ENCODE assay signal across 18 cellular contexts in the genomic region with DNA sequence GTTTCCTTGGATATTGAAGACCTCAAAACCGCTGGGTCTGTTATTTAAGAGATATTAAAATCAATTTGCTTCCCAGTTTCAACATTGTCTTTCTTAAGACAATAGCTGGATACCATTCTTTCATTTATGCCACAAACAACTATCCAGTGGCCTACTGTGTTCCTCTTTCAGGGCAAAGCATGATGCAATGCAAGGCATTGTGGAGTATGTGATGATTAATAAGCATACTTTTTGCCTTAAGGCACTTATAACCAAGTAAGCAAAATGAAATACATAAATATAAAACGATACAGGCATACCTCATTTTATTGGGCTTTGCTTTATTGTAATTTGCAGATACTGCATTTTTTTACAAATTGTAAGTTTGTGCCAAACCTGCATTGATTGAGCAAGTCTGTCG. TPM values are rescaled to one million over a fixed set of nuclear protein-coding genes. Genes with fewer than 3 reads are reported as not detected.
DNase-seq lines count a peak whose midpoint lies in the region; ATAC-seq and TF ChIP-seq lines count a peak whose summit lies in the region.
"Had no signal": no experiment of that assay in that cellular context is flagged by ENCODE, and none has a peak within 500 bp of the region (broad histone marks: within the 10 kb centered on the region; RNA-seq: fewer than 3 reads in every experiment).

No MANE protein-coding gene starts in this region.

- no peak overlapping the region for H3K18ac ChIP-seq in IMR-90 (ENCODE audit: low read depth, low read length)

- no peaks in the 10 kb centered on the region for H3K27me3 ChIP-seq in IMR-90 (ENCODE audit: control insufficient read depth, insufficient read depth, low read length)
- no peaks in the 10 kb centered on the region for H3K27me3 ChIP-seq in effector memory CD4-positive, alpha-beta T cell (replicated peaks; ENCODE audit: control insufficient read depth, insufficient read depth, low read length, poor library complexity, severe bottlenecking)
- H3K27me3 ChIP-seq: gastrocnemius medialis, left lung, vagina had no signal

- peaks cover 19 to 42% of the 10 kb centered on the region in 2 experiments; a peak in 3 of 4 replicates for H3K79me1 ChIP-seq in IMR-90 (ENCODE audit: low read depth in 1 of 2, low read length in 2 of 2)

- peaks cover 6% of the 10 kb centered on the region for H3K9me1 ChIP-seq in IMR-90 (ENCODE audit: insufficient read depth, low read length)

- H3K9me3 ChIP-seq in IMR-90 (ENCODE audit: control insufficient read depth, insufficient read depth, low read length), result peaks cover 1% of the 10 kb centered on the region; the same call in 1 of the 2 replicates
- no peaks in the 10 kb centered on the region for H3K9me3 ChIP-seq in effector memory CD4-positive, alpha-beta T cell (ENCODE audit: control insufficient read depth, low read length)
- H3K9me3 ChIP-seq: gastrocnemius medialis had no signal

- POLR2A ChIA-PET in IMR-90 (lab: Charles Lee; ENCODE audit: unreplicated experiment), result no interaction called here

- H3K4ac ChIP-seq in IMR-90 (ENCODE audit: low read depth, low read length), result no peak overlapping the region

- BruUV-seq in IMR-90 (replicated peaks; lab: Mats Ljungman, UMichigan), result no TSS peak

- H3K36me3 ChIP-seq in IMR-90 (ENCODE audit: control insufficient read depth, insufficient read depth, low read length), result no peaks in the 10 kb centered on the region
- no peaks in the 10 kb centered on the region for H3K36me3 ChIP-seq in effector memory CD4-positive, alpha-beta T cell (ENCODE audit: control insufficient read depth, insufficient read depth, low read length)
- H3K36me3 ChIP-seq: gastrocnemius medialis, left lung, vagina had no signal

- in situ Hi-C loops in IMR-90 (cut with MboI; ENCODE audit: low sequenced_read_pairs), result no loop called here

- H2AFZ ChIP-seq in IMR-90 (replicated peaks; ENCODE audit: low read length, poor library complexity), result no peak overlapping the region

- DNase-seq in AG20443 (ENCODE audit: low spot score) (peak; percentile 19), IMR-90 (peak; percentile 39), SIG-M5 treated with dmso at 0.1 percent for 504 hours (lab: John Stamatoyannopoulos, UW; ENCODE audit: unreplicated experiment) (peak; percentile 15), fibroblast of the aortic adventitia (ENCODE audit: low read depth) (peak; percentile 43), middle frontal gyrus (ENCODE audit: extremely low spot score, low spot score) (no peak)
- DNase-seq in effector memory CD4-positive, alpha-beta T cell, result no peak
- DNase-seq: ACHN; effector memory CD8-positive, alpha-beta T cell; gastrocnemius medialis; left lung; NCI-H2171; occipital lobe; right cardiac atrium; T-cell had no signal

- CTCF ChIA-PET in IMR-90 (lab: Yijun Ruan, JAX), result no interaction called here

- H3K4me3 ChIP-seq in IMR-90 (ENCODE audit: insufficient read depth, low read depth, low read length) (no peak overlapping the region), fibroblast of the aortic adventitia (ENCODE audit: low read depth, low read length) (no peak overlapping the region)
- no peak overlapping the region for H3K4me3 ChIP-seq in effector memory CD4-positive, alpha-beta T cell (ENCODE audit: insufficient read depth, low read depth, low read length, poor library complexity, severe bottlenecking)
- H3K4me3 ChIP-seq: gastrocnemius medialis, left lung, vagina had no signal

- ATAC-seq in IMR-90 (ENCODE audit: low read depth) (no peak), GM19351 (IDR thresholded peaks at IDR 0.05; ENCODE audit: unreplicated experiment) (no peak), HG02970 (IDR thresholded peaks at IDR 0.05; ENCODE audit: low FRiP score, unreplicated experiment) (no peak)
- ATAC-seq: activated T-helper 17 cell treated with anti-CD3 and anti-CD28 coated beads, Interleukin-2, amount 50 U/mL, for 72 hours; effector memory CD8-positive, alpha-beta T cell; gastrocnemius medialis; left lung; right cardiac atrium; T-cell had no signal

- H3K56ac ChIP-seq in IMR-90 (ENCODE audit: extremely low read depth, insufficient read depth, low read length), result no peak overlapping the region

- H3K4me2 ChIP-seq in IMR-90 (ENCODE audit: low read depth, low read length), result no peak overlapping the region

- H2BK5ac ChIP-seq in IMR-90 (ENCODE audit: low read depth, low read length, poor library complexity, severe bottlenecking), result no peak overlapping the region

- H3K23ac ChIP-seq in IMR-90 (ENCODE audit: low read depth, low read length), result no peak overlapping the region

- H2BK15ac ChIP-seq in IMR-90 (ENCODE audit: low read depth, low read length), result no peak overlapping the region

- H3K14ac ChIP-seq in IMR-90 (replicated peaks; ENCODE audit: low read depth, low read length), result no peak overlapping the region

- H2AK5ac ChIP-seq in IMR-90 (ENCODE audit: low read depth, low read length), result no peak overlapping the region

- no peak overlapping the region for H3K27ac ChIP-seq in IMR-90 (ENCODE audit: insufficient read depth, low read length)
- no peak overlapping the region for H3K27ac ChIP-seq in effector memory CD4-positive, alpha-beta T cell (ENCODE audit: insufficient read depth, low read length, poor library complexity, severe bottlenecking)
- H3K27ac ChIP-seq: gastrocnemius medialis, left lung, vagina had no signal

- no peak for TF ChIP-seq CTCF in IMR-90 (conservative IDR thresholded peaks at IDR 0.05; ENCODE audit: low read depth, low read length)
- TF ChIP-seq CTCF in fibroblast of the aortic adventitia (IDR thresholded peaks at IDR 0.05; ENCODE audit: insufficient read depth, low read length), result no peak

- no peak overlapping the region for H2BK120ac ChIP-seq in IMR-90 (ENCODE audit: low read depth, low read length)

- no peak overlapping the region for H2BK20ac ChIP-seq in IMR-90 (ENCODE audit: low read depth, low read length)

- intact Hi-C loops in IMR-90 (cut with micrococcal nuclease), result no loop called here

- peaks cover 11% of the 10 kb centered on the region; the same call in 1 of the 2 replicates for H4K20me1 ChIP-seq in IMR-90 (ENCODE audit: insufficient read depth, low read length)

- H4K8ac ChIP-seq in IMR-90 (ENCODE audit: low read depth in 2 of 2, low read length in 2 of 2), result no peak overlapping the region

- no peak for TF ChIP-seq RAD21 in IMR-90 (IDR thresholded peaks at IDR 0.05; ENCODE audit: low read length)

- H3K9ac ChIP-seq in IMR-90 (ENCODE audit: low read depth, low read length), result no peak overlapping the region

- no peak overlapping the region for H2AK9ac ChIP-seq in IMR-90 (replicated peaks; ENCODE audit: low read depth, low read length, poor library complexity)

- TF ChIP-seq POLR2A in IMR-90 (IDR thresholded peaks at IDR 0.05; ENCODE audit: low read depth, low read length), result no peak

- dilution Hi-C loops in IMR-90 (cut with HindIII; ENCODE audit: low sequenced_read_pairs, unreplicated experiment), result no loop called here

- peaks cover 4% of the 10 kb centered on the region; the same call in 1 of the 2 replicates for H3K4me1 ChIP-seq in IMR-90 (ENCODE audit: control insufficient read depth, insufficient read depth, low read length)
- H3K4me1 ChIP-seq in effector memory CD4-positive, alpha-beta T cell (ENCODE audit: control insufficient read depth, insufficient read depth, low read length, poor library complexity, severe bottlenecking), result no peaks in the 10 kb centered on the region
- H3K4me1 ChIP-seq: gastrocnemius medialis, left lung, vagina had no signal

- H4K91ac ChIP-seq in IMR-90 (ENCODE audit: insufficient read depth, low read depth, low read length), result no peak overlapping the region

- no CpG with 5 or more reads among the region's 3 CpGs for WGBS in IMR-90 (ENCODE audit: extremely low coverage in 2 of 2, insufficient read length in 1 of 2), 2 experiments

- H4K5ac ChIP-seq in IMR-90 (ENCODE audit: low read depth, low read length), result no peak overlapping the region

TF ChIP-seq in IMR-90, 13 proteins besides CTCF, POLR2A, EP300 and RAD21:
- TF ChIP-seq, protein P1, sequence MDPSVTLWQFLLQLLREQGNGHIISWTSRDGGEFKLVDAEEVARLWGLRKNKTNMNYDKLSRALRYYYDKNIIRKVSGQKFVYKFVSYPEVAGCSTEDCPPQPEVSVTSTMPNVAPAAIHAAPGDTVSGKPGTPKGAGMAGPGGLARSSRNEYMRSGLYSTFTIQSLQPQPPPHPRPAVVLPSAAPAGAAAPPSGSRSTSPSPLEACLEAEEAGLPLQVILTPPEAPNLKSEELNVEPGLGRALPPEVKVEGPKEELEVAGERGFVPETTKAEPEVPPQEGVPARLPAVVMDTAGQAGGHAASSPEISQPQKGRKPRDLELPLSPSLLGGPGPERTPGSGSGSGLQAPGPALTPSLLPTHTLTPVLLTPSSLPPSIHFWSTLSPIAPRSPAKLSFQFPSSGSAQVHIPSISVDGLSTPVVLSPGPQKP (IDR thresholded peaks at IDR 0.05; ENCODE audit: borderline replicate concordance, low read depth, low read length), result no peak
- TF ChIP-seq MAFK (IDR thresholded peaks at IDR 0.05; ENCODE audit: low read depth, low read length), result peak; percentile 47
- peak; percentile 83 for TF ChIP-seq CEBPB (IDR thresholded peaks at IDR 0.05; ENCODE audit: low read depth, low read length)
- TF ChIP-seq NFE2L2 (IDR thresholded peaks at IDR 0.05; ENCODE audit: low read depth, low read length), result no peak

RNA-seq across cellular contexts. Expression of a gene that starts 45.5 kb away (rescaled TPM):
- 14.7 and 19.7 TPM in 2 replicates for total RNA-seq in IMR-90 (2012; rRNA removed)
- 6.1 and 6.9 TPM in 2 replicates for polyA plus RNA-seq in IMR-90 (2012; rRNA removed)
- 2.1 and 2.6 TPM in 2 replicates for polyA plus RNA-seq in IMR-90 (2012; cell fraction: cytosol; rRNA removed)
- 16.1 and 41.1 TPM in 2 replicates for polyA plus RNA-seq in IMR-90 (2012; cell fraction: nucleus; rRNA removed; ENCODE audit: low replicate concordance)
- 7.9 and 17.2 TPM in 2 replicates for total RNA-seq in fibroblast of the aortic adventitia (ENCODE audit: low replicate concordance)

Comparison
In these comparisons a context has a peak if more than half of its experiments do, and no peak if none do; other contexts are left out.
1. DNase-seq: peak in AG20443 (single experiment), IMR-90 (single experiment), SIG-M5 treated with dmso at 0.1 percent for 504 hours (single experiment) and fibroblast of the aortic adventitia (single experiment); none in middle frontal gyrus (single experiment) and effector memory CD4-positive, alpha-beta T cell (0 of 3).